ENCODE assay signal across 30 cellular contexts in the genomic region with DNA sequence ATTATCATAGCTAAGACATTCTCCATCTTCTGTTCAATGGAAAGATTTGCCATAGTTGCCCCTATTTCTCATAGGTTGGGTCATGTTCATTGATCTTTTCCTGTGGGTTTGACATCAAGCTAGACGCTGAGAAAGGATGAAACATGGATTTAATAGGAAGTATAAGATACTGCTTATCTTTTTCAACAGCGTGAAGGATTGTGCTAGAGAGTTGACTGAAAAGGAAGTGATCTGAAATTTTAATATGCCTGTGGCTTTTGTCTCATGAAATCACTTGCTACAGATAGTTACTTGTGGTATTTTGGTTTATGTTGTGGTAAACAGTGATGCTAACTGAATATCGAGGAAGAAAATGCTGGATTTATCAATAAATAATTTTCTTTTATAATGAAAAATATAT.
"Had no signal": no experiment of that assay in that cellular context is flagged by ENCODE, and none has a peak within 500 bp of the region (broad histone marks: within the 10 kb centered on the region; RNA-seq: fewer than 3 reads in every experiment).

No MANE protein-coding gene starts in this region.

- H3K9me3 Mint-ChIP-seq: activated CD4-positive, alpha-beta T cell treated with anti-CD3 and anti-CD28 coated beads, Interleukin-2, amount 10 ng/mL, durations not matched to agents 7 days and 5 days; activated T-helper 2 cell treated with anti-CD3 and anti-CD28 coated beads, Interferon-gamma antibody, Interleukin-2, Interleukin-4, amounts not matched to agents 10 μg/mL and 5 μg/mL and 100 μg/mL, durations not matched to agents 14 hours and 24 hours and 36 hours; T-helper 1 cell treated with Interleukin-12 subunit alpha and Interleukin-12 subunit beta and Interleukin-4 antibody, amounts not matched to agents 30 μg/mL and 1 μg/mL, for 36 hours had no signal

- H3K4me1 Mint-ChIP-seq: activated CD4-positive, alpha-beta T cell treated with anti-CD3 and anti-CD28 coated beads for 36 hours; activated CD4-positive, alpha-beta T cell treated with anti-CD3 and anti-CD28 coated beads, Interleukin-2, amount 10 ng/mL, durations not matched to agents 7 days and 5 days; activated naive CD4-positive, alpha-beta T cell treated with anti-CD3 and anti-CD28 coated beads, Interleukin-2, amount 50 U/mL, for 24 hours had no signal

- H3K4me1 ChIP-seq: adrenal gland, body of pancreas, breast epithelium, SJCRH30 had no signal

- H3K27me3 ChIP-seq: adrenal gland, body of pancreas, breast epithelium, SJCRH30 had no signal

- H3K36me3 ChIP-seq: adrenal gland, breast epithelium, SJCRH30 had no signal

- H3K36me3 Mint-ChIP-seq: activated naive CD4-positive, alpha-beta T cell treated with anti-CD3 and anti-CD28 coated beads, Interleukin-2, amount 50 U/mL, for 24 hours had no signal

- H3K4me3 ChIP-seq: adrenal gland, body of pancreas, breast epithelium, coronary artery, SJCRH30, SK-N-MC had no signal

- H3K27ac ChIP-seq: adrenal gland, body of pancreas, breast epithelium, coronary artery, SJCRH30, SK-N-MC had no signal

- H3K27me3 Mint-ChIP-seq: activated CD4-positive, alpha-beta T cell treated with anti-CD3 and anti-CD28 coated beads for 36 hours; activated CD4-positive, alpha-beta T cell treated with anti-CD3 and anti-CD28 coated beads, Interleukin-2, amount 10 ng/mL, durations not matched to agents 7 days and 5 days; activated naive CD4-positive, alpha-beta T cell treated with anti-CD3 and anti-CD28 coated beads, Interleukin-2, amount 50 U/mL, for 24 hours; activated T-cell treated with anti-CD3 and anti-CD28 coated beads, Interleukin-2, amount 50 U/mL, for 24 hours had no signal

- DNase-seq: activated CD4-positive, alpha-beta T cell treated with anti-CD3 and anti-CD28 coated beads for 36 hours; activated CD4-positive, alpha-beta T cell treated with anti-CD3 and anti-CD28 coated beads, Interleukin-2, amount 10 ng/mL, durations not matched to agents 7 days and 5 days; activated CD4-positive, alpha-beta T cell treated with anti-CD3 and anti-CD28 coated beads, Interleukin-2, amount 50 U/mL, for 48 hours; activated CD8-positive, alpha-beta T cell treated with anti-CD3 and anti-CD28 coated beads, Interleukin-2, amount 10 ng/mL, durations not matched to agents 7 days and 5 days; activated gamma-delta T cell; activated naive CD4-positive, alpha-beta T cell treated with Interleukin-2 at 50 U/mL for 16 hours; activated T-cell treated with anti-CD3 and anti-CD28 coated beads, Interleukin-2, amount 50 U/mL, for 24 hours; adrenal gland; body of pancreas; NCI-H1092 treated with DMSO at 0.1 percent for 48 hours; NCI-H1417; NCI-H146; NCI-H187; NCI-H2081; NCI-H2171 treated with DMSO at 0.1 percent for 48 hours; NCI-H2227 treated with DMSO at 0.1 percent for 48 hours; NCI-H446; NCI-H510A treated with DMSO at 0.1 percent for 48 hours; NCI-H526 treated with DMSO at 0.1 percent for 48 hours; NCI-H774; SHP77; SJCRH30; T-helper 9 cell had no signal

- H3K27ac Mint-ChIP-seq: activated CD4-positive, alpha-beta T cell treated with anti-CD3 and anti-CD28 coated beads for 36 hours; activated CD4-positive, alpha-beta T cell treated with anti-CD3 and anti-CD28 coated beads, Interleukin-2, amount 10 ng/mL, durations not matched to agents 7 days and 5 days; activated CD8-positive, alpha-beta T cell treated with anti-CD3 and anti-CD28 coated beads, Interleukin-2, amount 10 ng/mL, durations not matched to agents 7 days and 5 days; activated naive CD4-positive, alpha-beta T cell treated with anti-CD3 and anti-CD28 coated beads, Interleukin-2, amount 50 U/mL, for 24 hours; activated T-cell treated with anti-CD3 and anti-CD28 coated beads, Interleukin-2, amount 50 U/mL, for 24 hours; activated T-helper 2 cell treated with anti-CD3 and anti-CD28 coated beads, Interferon-gamma antibody, Interleukin-2, Interleukin-4, amounts not matched to agents 10 μg/mL and 5 μg/mL and 100 μg/mL, durations not matched to agents 14 hours and 24 hours and 36 hours; T-helper 1 cell treated with Interleukin-12 subunit alpha and Interleukin-12 subunit beta and Interleukin-4 antibody, amounts not matched to agents 30 μg/mL and 1 μg/mL, for 36 hours; WTC11 had no signal

- H3K4me3 Mint-ChIP-seq: activated CD4-positive, alpha-beta T cell treated with anti-CD3 and anti-CD28 coated beads for 36 hours; activated CD4-positive, alpha-beta T cell treated with anti-CD3 and anti-CD28 coated beads, Interleukin-2, amount 10 ng/mL, durations not matched to agents 7 days and 5 days; activated CD8-positive, alpha-beta T cell treated with anti-CD3 and anti-CD28 coated beads, Interleukin-2, amount 10 ng/mL, durations not matched to agents 7 days and 5 days; activated naive CD4-positive, alpha-beta T cell treated with anti-CD3 and anti-CD28 coated beads, Interleukin-2, amount 50 U/mL, for 24 hours; activated T-cell treated with anti-CD3 and anti-CD28 coated beads, Interleukin-2, amount 50 U/mL, for 24 hours; T-helper 1 cell treated with Interleukin-12 subunit alpha and Interleukin-12 subunit beta and Interleukin-4 antibody, amounts not matched to agents 30 μg/mL and 1 μg/mL, for 36 hours; WTC11 had no signal

- H3K9me3 ChIP-seq: adrenal gland, body of pancreas, breast epithelium, SJCRH30 had no signal
